Comparison of ENCODE assay signal across 1 cellular context in genomic region chr14:51576112-51576420, GRCh38.
TF ChIP-seq lines count a peak whose summit lies in the region.

No MANE protein-coding gene starts in this region.

TF ChIP-seq in WTC11, 78 proteins besides CTCF, POLR2A, EP300 and RAD21 (continued from another document):
- no peak for TF ChIP-seq AFF4 (CRISPR knock-in tag; IDR thresholded peaks at IDR 0.05; ENCODE audit: borderline replicate concordance)
- TF ChIP-seq E2F5 (CRISPR knock-in tag; IDR thresholded peaks at IDR 0.05) = no peak
- TF ChIP-seq PRRX2 (CRISPR knock-in tag; IDR thresholded peaks at IDR 0.05) = no peak
